Comparison of ENCODE assay signal across 24 cellular contexts in genomic region chr10:103089493-103089892, GRCh38.
DNase-seq lines count a peak whose midpoint lies in the region; ATAC-seq and TF ChIP-seq lines count a peak whose summit lies in the region.
"Had no signal": no experiment of that assay in that cellular context is flagged by ENCODE, and none has a peak within 500 bp of the region (broad histone marks: within the 10 kb centered on the region; RNA-seq: fewer than 3 reads in every experiment).

No MANE protein-coding gene starts in this region.

- H3K4me1 Mint-ChIP-seq in activated CD4-positive, alpha-beta T cell treated with anti-CD3 and anti-CD28 coated beads, Interleukin-2, amount 10 ng/mL, durations not matched to agents 7 days and 5 days = no peaks in the 10 kb centered on the region
- H3K4me1 Mint-ChIP-seq in activated naive CD8-positive, alpha-beta T cell treated with anti-CD3 and anti-CD28 coated beads, Interleukin-2, amount 10 ng/mL, durations not matched to agents 7 days and 5 days = peaks cover 1% of the 10 kb centered on the region
- H3K4me1 Mint-ChIP-seq in activated naive CD8-positive, alpha-beta T cell treated with anti-CD3 and anti-CD28 coated beads for 36 hours = no peaks in the 10 kb centered on the region
- peaks cover 11% of the 10 kb centered on the region for H3K4me1 Mint-ChIP-seq in osteocyte (ENCODE audit: unreplicated experiment)
- H3K4me1 Mint-ChIP-seq in natural killer cell = no peaks in the 10 kb centered on the region
- H3K4me1 Mint-ChIP-seq: CD14-positive monocyte had no signal

- no peak for ATAC-seq in activated naive CD8-positive, alpha-beta T cell treated with anti-CD3 and anti-CD28 coated beads, Interleukin-2, amount 10 ng/mL, durations not matched to agents 7 days and 5 days (ENCODE audit: low read depth)
- ATAC-seq in GM18861 (IDR thresholded peaks at IDR 0.05; ENCODE audit: unreplicated experiment) (no peak), natural killer cell (no peak)

- no peaks in the 10 kb centered on the region for H3K9me3 Mint-ChIP-seq in activated CD4-positive, alpha-beta T cell treated with anti-CD3 and anti-CD28 coated beads, Interleukin-2, amount 10 ng/mL, durations not matched to agents 7 days and 5 days
- no peaks in the 10 kb centered on the region for H3K9me3 Mint-ChIP-seq in activated naive CD8-positive, alpha-beta T cell treated with anti-CD3 and anti-CD28 coated beads, Interleukin-2, amount 10 ng/mL, durations not matched to agents 7 days and 5 days
- H3K9me3 Mint-ChIP-seq in activated naive CD8-positive, alpha-beta T cell treated with anti-CD3 and anti-CD28 coated beads for 36 hours = no peaks in the 10 kb centered on the region
- H3K9me3 Mint-ChIP-seq in osteocyte (ENCODE audit: unreplicated experiment) (no peaks in the 10 kb centered on the region), natural killer cell (no peaks in the 10 kb centered on the region)
- H3K9me3 Mint-ChIP-seq: CD14-positive monocyte had no signal

- no peaks in the 10 kb centered on the region for H3K27me3 Mint-ChIP-seq in activated CD4-positive, alpha-beta T cell treated with anti-CD3 and anti-CD28 coated beads, Interleukin-2, amount 10 ng/mL, durations not matched to agents 7 days and 5 days
- no peaks in the 10 kb centered on the region for H3K27me3 Mint-ChIP-seq in activated naive CD8-positive, alpha-beta T cell treated with anti-CD3 and anti-CD28 coated beads, Interleukin-2, amount 10 ng/mL, durations not matched to agents 7 days and 5 days
- no peaks in the 10 kb centered on the region for H3K27me3 Mint-ChIP-seq in activated naive CD8-positive, alpha-beta T cell treated with anti-CD3 and anti-CD28 coated beads for 36 hours
- H3K27me3 Mint-ChIP-seq in osteocyte (ENCODE audit: unreplicated experiment) (no peaks in the 10 kb centered on the region), natural killer cell (ENCODE audit: low read depth in 2 of 2) (no peaks in the 10 kb centered on the region)

- H3K27ac Mint-ChIP-seq in activated CD4-positive, alpha-beta T cell treated with anti-CD3 and anti-CD28 coated beads, Interleukin-2, amount 10 ng/mL, durations not matched to agents 7 days and 5 days = peak overlapping the region; percentile 27
- H3K27ac Mint-ChIP-seq in activated naive CD8-positive, alpha-beta T cell treated with anti-CD3 and anti-CD28 coated beads, Interleukin-2, amount 10 ng/mL, durations not matched to agents 7 days and 5 days = peak overlapping the region; percentile 2
- H3K27ac Mint-ChIP-seq in activated naive CD8-positive, alpha-beta T cell treated with anti-CD3 and anti-CD28 coated beads for 36 hours = no peak overlapping the region
- no peak overlapping the region for H3K27ac Mint-ChIP-seq in osteocyte (ENCODE audit: unreplicated experiment)
- H3K27ac Mint-ChIP-seq in natural killer cell = no peak overlapping the region

- CTCF ChIA-PET in activated CD4-positive, alpha-beta T cell treated with anti-CD3 and anti-CD28 coated beads, Interleukin-2, amount 10 ng/mL, durations not matched to agents 7 days and 5 days (lab: Charles Lee) = interaction anchor here (0.8 kb wide), 1 partner anchor 12 kb away, joined by 3 read pairs; no protein-coding TSS in a partner anchor

- intact Hi-C loops in natural killer cell (cut with micrococcal nuclease) = no loop called here

- no peak overlapping the region for H3K4me3 Mint-ChIP-seq in activated CD4-positive, alpha-beta T cell treated with anti-CD3 and anti-CD28 coated beads, Interleukin-2, amount 10 ng/mL, durations not matched to agents 7 days and 5 days
- no peak overlapping the region for H3K4me3 Mint-ChIP-seq in activated naive CD8-positive, alpha-beta T cell treated with anti-CD3 and anti-CD28 coated beads, Interleukin-2, amount 10 ng/mL, durations not matched to agents 7 days and 5 days
- no peak overlapping the region for H3K4me3 Mint-ChIP-seq in activated naive CD8-positive, alpha-beta T cell treated with anti-CD3 and anti-CD28 coated beads for 36 hours
- H3K4me3 Mint-ChIP-seq in osteocyte (ENCODE audit: unreplicated experiment) = no peak overlapping the region
- no peak overlapping the region for H3K4me3 Mint-ChIP-seq in natural killer cell
- H3K4me3 Mint-ChIP-seq: CD14-positive monocyte had no signal

- POLR2A ChIA-PET in activated CD4-positive, alpha-beta T cell treated with anti-CD3 and anti-CD28 coated beads, Interleukin-2, amount 10 ng/mL, durations not matched to agents 7 days and 5 days (lab: Charles Lee) = no interaction called here
- POLR2A ChIA-PET in activated naive CD8-positive, alpha-beta T cell treated with anti-CD3 and anti-CD28 coated beads, Interleukin-2, amount 10 ng/mL, durations not matched to agents 7 days and 5 days (lab: Charles Lee) = no interaction called here

- TF ChIP-seq CTCF in osteocyte (IDR thresholded peaks at IDR 0.05) = no peak
- no peak for TF ChIP-seq CTCF in natural killer cell (IDR thresholded peaks at IDR 0.05)

- H3K36me3 Mint-ChIP-seq in activated CD4-positive, alpha-beta T cell treated with anti-CD3 and anti-CD28 coated beads, Interleukin-2, amount 10 ng/mL, durations not matched to agents 7 days and 5 days (ENCODE audit: low read depth) = peaks cover 60% of the 10 kb centered on the region
- H3K36me3 Mint-ChIP-seq in activated naive CD8-positive, alpha-beta T cell treated with anti-CD3 and anti-CD28 coated beads, Interleukin-2, amount 10 ng/mL, durations not matched to agents 7 days and 5 days = peaks cover 45% of the 10 kb centered on the region
- H3K36me3 Mint-ChIP-seq in activated naive CD8-positive, alpha-beta T cell treated with anti-CD3 and anti-CD28 coated beads for 36 hours = peaks cover 9% of the 10 kb centered on the region
- peaks cover 72% of the 10 kb centered on the region for H3K36me3 Mint-ChIP-seq in osteocyte (ENCODE audit: unreplicated experiment)
- peaks cover 35% of the 10 kb centered on the region for H3K36me3 Mint-ChIP-seq in natural killer cell

- DNase-seq in activated CD4-positive, alpha-beta T cell treated with anti-CD3 and anti-CD28 coated beads, Interleukin-2, amount 10 ng/mL, durations not matched to agents 7 days and 5 days = no peak
- DNase-seq in activated CD4-positive, alpha-beta T cell treated with anti-CD3 and anti-CD28 coated beads, Interleukin-2, amount 50 U/mL, for 4 hours = no peak
- DNase-seq in activated naive CD8-positive, alpha-beta T cell treated with anti-CD3 and anti-CD28 coated beads, Interleukin-2, amount 10 ng/mL, durations not matched to agents 7 days and 5 days = no peak
- no peak for DNase-seq in activated naive CD8-positive, alpha-beta T cell treated with anti-CD3 and anti-CD28 coated beads for 36 hours
- DNase-seq in osteocyte (ENCODE audit: extremely low spot score, unreplicated experiment) (peak; percentile 49), natural killer cell (no peak)
- no peak for DNase-seq in activated effector memory CD4-positive, alpha-beta T cell treated with anti-CD3 and anti-CD28 coated beads, Interleukin-2, amount 50 U/mL, for 16 hours
- DNase-seq: 8988T, ACHN, BE2C, Calu3, DMS79 treated with DMSO at 0.1 percent for 48 hours, NCI-H1092, NCI-H1417 treated with DMSO at 0.1 percent for 48 hours, NCI-H1694 treated with DMSO at 0.1 percent for 48 hours, NCI-H2081, NCI-H2171, NCI-H226, NCI-H510A, NCI-H69, RPMI8226, SHP77 had no signal

Comparison
In these comparisons a context has a peak if more than half of its experiments do, and no peak if none do; other contexts are left out.
1. H3K27ac Mint-ChIP-seq: peak in activated CD4-positive, alpha-beta T cell treated with anti-CD3 and anti-CD28 coated beads, Interleukin-2, amount 10 ng/mL, durations not matched to agents 7 days and 5 days (single experiment) and activated naive CD8-positive, alpha-beta T cell treated with anti-CD3 and anti-CD28 coated beads, Interleukin-2, amount 10 ng/mL, durations not matched to agents 7 days and 5 days (single experiment); none in activated naive CD8-positive, alpha-beta T cell treated with anti-CD3 and anti-CD28 coated beads for 36 hours (single experiment), osteocyte (single experiment) and natural killer cell (0 of 2).